In genomic region chr6:140487586-140487985, GRCh38 we compare ENCODE assay signal across 20 cellular contexts.
DNase-seq lines count a peak whose midpoint lies in the region; ATAC-seq and FAIRE-seq lines count a peak whose summit lies in the region.
"Had no signal": no experiment of that assay in that cellular context is flagged by ENCODE, and none has a peak within 500 bp of the region (broad histone marks: within the 10 kb centered on the region; RNA-seq: fewer than 3 reads in every experiment).

No MANE protein-coding gene starts in this region.

- no peaks in the 10 kb centered on the region for H3K79me2 ChIP-seq in trophoblast cell (ENCODE audit: control insufficient read depth, insufficient read depth, low read length, poor library complexity)

- no peak overlapping the region for H3K4me3 ChIP-seq in adipocyte (ENCODE audit: low read length)
- H3K4me3 ChIP-seq in trophoblast cell (ENCODE audit: low read depth, low read length), result no peak overlapping the region
- H3K4me3 ChIP-seq in MG63, result no peak overlapping the region
- H3K4me3 ChIP-seq: Peyer's patch, SJCRH30 had no signal

- H3K27ac ChIP-seq in trophoblast cell (ENCODE audit: low read depth, low read length), result no peak overlapping the region
- H3K27ac ChIP-seq: Peyer's patch, SJCRH30 had no signal

- no peak overlapping the region for H4K8ac ChIP-seq in trophoblast cell (ENCODE audit: low read depth, low read length)

- H3K18ac ChIP-seq in trophoblast cell (ENCODE audit: low read length), result no peak overlapping the region

- no peak overlapping the region for H4K91ac ChIP-seq in trophoblast cell (ENCODE audit: low read depth, low read length)

- no peak overlapping the region for H3K4ac ChIP-seq in trophoblast cell (ENCODE audit: low read depth, low read length)

- no peaks in the 10 kb centered on the region for H3K36me3 ChIP-seq in adipocyte (ENCODE audit: control insufficient read depth, insufficient read depth, low read length, severe bottlenecking)
- H3K36me3 ChIP-seq in trophoblast cell (ENCODE audit: control insufficient read depth in 1 of 2, insufficient read depth in 2 of 2, low read length in 2 of 2), result no peaks in the 10 kb centered on the region
- H3K36me3 ChIP-seq in MG63, result no peaks in the 10 kb centered on the region
- H3K36me3 ChIP-seq: Peyer's patch, SJCRH30 had no signal

- no peak overlapping the region for H2AFZ ChIP-seq in trophoblast cell (ENCODE audit: insufficient read depth, low read length, poor library complexity)

- H3K79me1 ChIP-seq in trophoblast cell (ENCODE audit: low read length), result peaks cover 2% of the 10 kb centered on the region

- H2AK5ac ChIP-seq in trophoblast cell (ENCODE audit: low read length), result no peak overlapping the region

- no peak overlapping the region for H4K12ac ChIP-seq in trophoblast cell (ENCODE audit: low read depth, low read length)

- no peak overlapping the region for H2BK120ac ChIP-seq in trophoblast cell (ENCODE audit: insufficient read depth, low read length, poor library complexity)

- H3K9ac ChIP-seq in adipocyte (ENCODE audit: low read length) (peak overlapping the region; percentile 19), trophoblast cell (ENCODE audit: low read length) (no peak overlapping the region)

- peak overlapping the region; percentile 57 for H2BK5ac ChIP-seq in trophoblast cell (ENCODE audit: low read depth, low read length, poor library complexity)

- WGBS in trophoblast cell (ENCODE audit: extremely low coverage, insufficient coverage, insufficient read length), result no CpG with 5 or more reads among the region's 2 CpGs

- H3K9me3 ChIP-seq in adipocyte (ENCODE audit: control insufficient read depth, low read length) (peaks cover 12% of the 10 kb centered on the region), trophoblast cell (ENCODE audit: insufficient read depth, low read depth, low read length) (peaks cover 4% of the 10 kb centered on the region), MG63 (peaks cover 10% of the 10 kb centered on the region)
- H3K9me3 ChIP-seq: SJCRH30 had no signal

- H3K27me3 ChIP-seq in adipocyte (replicated peaks; ENCODE audit: control insufficient read depth, insufficient read depth, low read length) (no peaks in the 10 kb centered on the region), trophoblast cell (ENCODE audit: insufficient read depth, low read length) (no peaks in the 10 kb centered on the region), MG63 (no peaks in the 10 kb centered on the region)
- H3K27me3 ChIP-seq: Peyer's patch, SJCRH30 had no signal

- H3K23ac ChIP-seq in trophoblast cell (ENCODE audit: low read length), result no peak overlapping the region

- H3K14ac ChIP-seq in trophoblast cell (ENCODE audit: low read length), result no peak overlapping the region

- no peak for ATAC-seq in GM18511 (IDR thresholded peaks at IDR 0.05; ENCODE audit: unreplicated experiment)

- peak; percentile 53 for DNase-seq in adipocyte (ENCODE audit: low read depth)
- peak; percentile 59 for DNase-seq in fibroblast of gingiva (ENCODE audit: low read depth)
- DNase-seq in trophoblast cell, result no peak
- DNase-seq in MG63, result no peak
- DNase-seq in NAMALWA (ENCODE audit: low spot score), result no peak
- DNase-seq: DMS53, GF-D8, H9, KBM-7, MV-4-11, NCI-H1694, NCI-H2081, NCI-H446, NCI-H526, Peyer's patch, SJCRH30 had no signal

- H3K4me1 ChIP-seq in adipocyte (ENCODE audit: control insufficient read depth, insufficient read depth, low read length) (peaks cover 31% of the 10 kb centered on the region), trophoblast cell (ENCODE audit: control insufficient read depth in 1 of 2, insufficient read depth in 2 of 2, low read length in 2 of 2) (peaks cover 0 to 2% of the 10 kb centered on the region in 2 experiments)
- H3K4me1 ChIP-seq: Peyer's patch, SJCRH30 had no signal

- H2BK12ac ChIP-seq in trophoblast cell (ENCODE audit: low read length), result peak overlapping the region; percentile 8

- H3K4me2 ChIP-seq in trophoblast cell (ENCODE audit: low read length), result no peak overlapping the region

- peak; percentile 42 for FAIRE-seq in G401.6 (lab: Jason Lieb, UNC)
- FAIRE-seq: A204.1, D721Med had no signal

Comparison
In these comparisons a context has a peak if more than half of its experiments do, and no peak if none do; other contexts are left out.
1. DNase-seq: peak in adipocyte (single experiment) and fibroblast of gingiva (single experiment); none in trophoblast cell (0 of 2), MG63 (single experiment) and NAMALWA (single experiment).